ENCODE assay signal across 12 cellular contexts in genomic region chr16:1545044-1545736, GRCh38. TPM values are rescaled to one million over a fixed set of nuclear protein-coding genes. Genes with fewer than 3 reads are reported as not detected.
A peak's percentile ranks its signal among the peaks of the same experiment; 100 is the strongest.
DNase-seq lines count a peak whose midpoint lies in the region; ATAC-seq and TF ChIP-seq lines count a peak whose summit lies in the region.
"Had no signal": no experiment of that assay in that cellular context is flagged by ENCODE, and none has a peak within 500 bp of the region (broad histone marks: within the 10 kb centered on the region; RNA-seq: fewer than 3 reads in every experiment).

No MANE protein-coding gene starts in this region.

- TF ChIP-seq CTCF in heart right ventricle (IDR thresholded peaks at IDR 0.05) (no peak), psoas muscle (IDR thresholded peaks at IDR 0.05) (no peak)

- H3K36me3 Mint-ChIP-seq in CD8-positive, alpha-beta memory T cell, result peaks cover 0 to 90% (median 12%) of the 10 kb centered on the region in 3 donors
- peaks cover 29% of the 10 kb centered on the region for H3K36me3 Mint-ChIP-seq in activated T-helper 1 cell treated with anti-CD3 and anti-CD28 coated beads, Interleukin-12 subunit alpha, Interleukin-12 subunit beta, Interleukin-2, Interleukin-4 antibody, amounts not matched to agents 30 ng/mL and 10 ng/mL and 1 ng/mL, durations not matched to agents 14 hours and 24 hours and 36 hours (ENCODE audit: low read depth)

- H3K9me3 Mint-ChIP-seq in CD8-positive, alpha-beta memory T cell, result no peaks in the 10 kb centered on the region
- no peaks in the 10 kb centered on the region for H3K9me3 Mint-ChIP-seq in activated T-helper 1 cell treated with anti-CD3 and anti-CD28 coated beads, Interleukin-12 subunit alpha, Interleukin-12 subunit beta, Interleukin-2, Interleukin-4 antibody, amounts not matched to agents 30 ng/mL and 10 ng/mL and 1 ng/mL, durations not matched to agents 14 hours and 24 hours and 36 hours

- WGBS in heart right ventricle, 2 donors, result 9 to 15% methylated on average over 19 of the region's 19 CpGs
- WGBS in psoas muscle, 3 donors, result 45 to 51% (median 47%) methylated on average over 19 of the region's 19 CpGs

- intact Hi-C loops in activated T-helper 1 cell treated with anti-CD3 and anti-CD28 coated beads, Interleukin-12 subunit alpha, Interleukin-12 subunit beta, Interleukin-2, Interleukin-4 antibody, amounts not matched to agents 30 ng/mL and 10 ng/mL and 1 ng/mL, durations not matched to agents 14 hours and 24 hours and 36 hours (cut with micrococcal nuclease), result no loop called here
- intact Hi-C loops in heart right ventricle (cut with DNase I) (loop anchor here in 5 of 10 donors (1.0 to 10.0 kb wide), 6 partner anchors 13 to 490 kb away; partner anchors contain the start of genes TELO2 (in 3 of the 5), CRAMP1 (in 1 of the 5), IFT140 (in 1 of the 5) and UQCC4 (in 1 of the 5)), psoas muscle (cut with DNase I) (no loop called here)

- H3K27ac Mint-ChIP-seq in CD8-positive, alpha-beta memory T cell, result peak overlapping the region in 7 of 8 donors; percentile 14 to 86 (median 78)
- H3K27ac Mint-ChIP-seq in activated T-helper 1 cell treated with anti-CD3 and anti-CD28 coated beads, Interleukin-12 subunit alpha, Interleukin-12 subunit beta, Interleukin-2, Interleukin-4 antibody, amounts not matched to agents 30 ng/mL and 10 ng/mL and 1 ng/mL, durations not matched to agents 14 hours and 24 hours and 36 hours, result peak overlapping the region; percentile 55

- no peaks in the 10 kb centered on the region for H3K27me3 Mint-ChIP-seq in CD8-positive, alpha-beta memory T cell
- no peaks in the 10 kb centered on the region for H3K27me3 Mint-ChIP-seq in activated T-helper 1 cell treated with anti-CD3 and anti-CD28 coated beads, Interleukin-12 subunit alpha, Interleukin-12 subunit beta, Interleukin-2, Interleukin-4 antibody, amounts not matched to agents 30 ng/mL and 10 ng/mL and 1 ng/mL, durations not matched to agents 14 hours and 24 hours and 36 hours (ENCODE audit: insufficient read depth)

- ATAC-seq in heart right ventricle (peak; percentile 68 to 80 (median 75)), psoas muscle (peak; percentile 53 to 76 (median 62)), HG03045 (IDR thresholded peaks at IDR 0.05; ENCODE audit: unreplicated experiment) (no peak), GM18909 (IDR thresholded peaks at IDR 0.05; ENCODE audit: poor library complexity, unreplicated experiment) (no peak)

- peak overlapping the region in 3 of 7 donors; percentile 41 to 60 (median 54) for H3K4me3 Mint-ChIP-seq in CD8-positive, alpha-beta memory T cell
- peak overlapping the region; percentile 22 for H3K4me3 Mint-ChIP-seq in activated T-helper 1 cell treated with anti-CD3 and anti-CD28 coated beads, Interleukin-12 subunit alpha, Interleukin-12 subunit beta, Interleukin-2, Interleukin-4 antibody, amounts not matched to agents 30 ng/mL and 10 ng/mL and 1 ng/mL, durations not matched to agents 14 hours and 24 hours and 36 hours

- no peak overlapping the region for H3K27ac ChIP-seq in CD8-positive, alpha-beta memory T cell (ENCODE audit: low read depth, low read length)
- peak overlapping the region; percentile 86 to 99 (median 97) for H3K27ac ChIP-seq in heart right ventricle
- H3K27ac ChIP-seq in psoas muscle, result peak overlapping the region; percentile 87
- H3K27ac ChIP-seq: neutrophil had no signal

- H3K4me3 ChIP-seq in CD8-positive, alpha-beta memory T cell (ENCODE audit: low read length), result no peak overlapping the region
- H3K4me3 ChIP-seq in heart right ventricle (peak overlapping the region in 7 of 10 donors; percentile 1 to 35 (median 26)), psoas muscle (peak overlapping the region; percentile 40)

- no peaks in the 10 kb centered on the region for H3K27me3 ChIP-seq in CD8-positive, alpha-beta memory T cell (ENCODE audit: insufficient read depth, low read length, poor library complexity, severe bottlenecking)
- no peaks in the 10 kb centered on the region for H3K27me3 ChIP-seq in heart right ventricle
- no peaks in the 10 kb centered on the region for H3K27me3 ChIP-seq in psoas muscle (ENCODE audit: insufficient read depth in 3 of 3, low read length in 2 of 3)
- H3K27me3 ChIP-seq: neutrophil had no signal

- POLR2A ChIA-PET in CD8-positive, alpha-beta memory T cell (lab: Charles Lee), result interaction anchor here (0.6 to 1.3 kb wide), 2 partner anchors 15 to 789 kb away, joined by 3 to 5 read pairs; no protein-coding TSS in a partner anchor

- DNase-seq in CD8-positive, alpha-beta memory T cell, result peak in 1 of 5 donors; percentile 47
- no peak for DNase-seq in activated T-helper 1 cell treated with anti-CD3 and anti-CD28 coated beads, Interleukin-12 subunit alpha, Interleukin-12 subunit beta, Interleukin-2, Interleukin-4 antibody, amounts not matched to agents 30 ng/mL and 10 ng/mL and 1 ng/mL, durations not matched to agents 14 hours and 24 hours and 36 hours (ENCODE audit: low spot score)
- DNase-seq in heart right ventricle (peak; percentile 77 to 83), psoas muscle (peak in 1 of 2 donors; percentile 69), NCI-H187 treated with DMSO at 0.1 percent for 48 hours (lab: John Stamatoyannopoulos, UW) (no peak), anterior cingulate cortex (lab: John Stamatoyannopoulos, UW) (no peak)
- DNase-seq: stimulated activated CD8-positive, alpha-beta memory T cell treated with anti-CD3 and anti-CD28 coated beads, Interleukin-4, amount 100 ng/mL, for 48 hours had no signal

- H3K4me1 Mint-ChIP-seq in CD8-positive, alpha-beta memory T cell, result peaks cover 45 to 89% (median 67%) of the 10 kb centered on the region in 3 donors
- H3K4me1 Mint-ChIP-seq in activated T-helper 1 cell treated with anti-CD3 and anti-CD28 coated beads, Interleukin-12 subunit alpha, Interleukin-12 subunit beta, Interleukin-2, Interleukin-4 antibody, amounts not matched to agents 30 ng/mL and 10 ng/mL and 1 ng/mL, durations not matched to agents 14 hours and 24 hours and 36 hours (ENCODE audit: low read depth), result peaks cover 29% of the 10 kb centered on the region

- H3K4me1 ChIP-seq in CD8-positive, alpha-beta memory T cell (ENCODE audit: insufficient read depth, low read length), result peaks cover 52% of the 10 kb centered on the region
- H3K4me1 ChIP-seq in heart right ventricle, result peaks cover 77 to 100% (median 97%) of the 10 kb centered on the region in 9 donors
- H3K4me1 ChIP-seq in psoas muscle, result peaks cover 34% of the 10 kb centered on the region

- peaks cover 22% of the 10 kb centered on the region for H3K36me3 ChIP-seq in CD8-positive, alpha-beta memory T cell (ENCODE audit: insufficient read depth, low read length)
- H3K36me3 ChIP-seq in heart right ventricle, result peaks cover 0 to 75% (median 22%) of the 10 kb centered on the region in 9 donors
- peaks cover 0 to 10% of the 10 kb centered on the region in 2 donors for H3K36me3 ChIP-seq in psoas muscle (ENCODE audit: insufficient read depth in 1 of 2, low read depth in 1 of 2)
- H3K36me3 ChIP-seq: neutrophil had no signal

- CTCF ChIA-PET in CD8-positive, alpha-beta memory T cell (lab: Charles Lee), result interaction anchor here (0.8 to 1.0 kb wide), 2 partner anchors 12 to 181 kb away, joined by 3 read pairs; partner anchors contain the start of gene TMEM204

- H3K9me3 ChIP-seq in CD8-positive, alpha-beta memory T cell (ENCODE audit: low read length), result no peaks in the 10 kb centered on the region
- H3K9me3 ChIP-seq in heart right ventricle, result no peaks in the 10 kb centered on the region
- H3K9me3 ChIP-seq in psoas muscle, result no peaks in the 10 kb centered on the region
- H3K9me3 ChIP-seq: neutrophil had no signal

RNA-seq across cellular contexts. Expression of gene TMEM204, which starts 11.7 kb away (rescaled TPM):
- total RNA-seq in CD8-positive, alpha-beta memory T cell, result 10 to 100 TPM; 27.1 to 30.9 TPM
- polyA plus RNA-seq in CD8-positive, alpha-beta memory T cell, result 68.4 TPM
- 22.8 and 23.7 TPM in 2 replicates for total RNA-seq in activated T-helper 1 cell treated with anti-CD3 and anti-CD28 coated beads, Interleukin-12 subunit alpha, Interleukin-12 subunit beta, Interleukin-2, Interleukin-4 antibody, amounts not matched to agents 30 ng/mL and 10 ng/mL and 1 ng/mL, durations not matched to agents 14 hours and 24 hours and 36 hours
- 10 to 100 TPM; 10.7 to 24.4 (median 18.1) TPM for total RNA-seq in heart right ventricle
- 10 to 100 TPM; 37.5 to 49.9 TPM for polyA plus RNA-seq in heart right ventricle
- total RNA-seq in psoas muscle, result 10 to 100 TPM in 2 of 4 donors, 1 to 10 TPM in 2; 7.5 to 21.7 (median 10.2) TPM
- polyA plus RNA-seq in psoas muscle, result 10 to 100 TPM; 11.8 to 22.3 (median 12.0) TPM
- total RNA-seq: epithelial cell of proximal tubule, LHCN-M2 had no signal

RNA-seq across cellular contexts. Expression of gene TELO2, which starts 52.0 kb away (rescaled TPM):
- 10 to 100 TPM; 84.7 to 84.9 TPM for total RNA-seq in CD8-positive, alpha-beta memory T cell
- polyA plus RNA-seq in CD8-positive, alpha-beta memory T cell, result 14.0 TPM
- 94.1 and 95.3 TPM in 2 replicates for total RNA-seq in activated T-helper 1 cell treated with anti-CD3 and anti-CD28 coated beads, Interleukin-12 subunit alpha, Interleukin-12 subunit beta, Interleukin-2, Interleukin-4 antibody, amounts not matched to agents 30 ng/mL and 10 ng/mL and 1 ng/mL, durations not matched to agents 14 hours and 24 hours and 36 hours
- total RNA-seq in heart right ventricle (10 to 100 TPM; 14.5 to 22.0 (median 19.7) TPM), psoas muscle (10 to 100 TPM; 15.8 to 23.8 (median 19.6) TPM)
- polyA plus RNA-seq in heart right ventricle (10 to 100 TPM; 27.4 to 50.5 TPM), psoas muscle (10 to 100 TPM; 11.6 to 18.3 (median 14.0) TPM)

RNA-seq across cellular contexts. Expression of gene PTX4, which starts 56.4 kb away (rescaled TPM):
- not detected for total RNA-seq in CD8-positive, alpha-beta memory T cell
- not detected for polyA plus RNA-seq in CD8-positive, alpha-beta memory T cell
- 0.20 TPM in 1 of 2 replicates, not detected in the other for total RNA-seq in activated T-helper 1 cell treated with anti-CD3 and anti-CD28 coated beads, Interleukin-12 subunit alpha, Interleukin-12 subunit beta, Interleukin-2, Interleukin-4 antibody, amounts not matched to agents 30 ng/mL and 10 ng/mL and 1 ng/mL, durations not matched to agents 14 hours and 24 hours and 36 hours
- not detected for total RNA-seq in heart right ventricle
- not detected for polyA plus RNA-seq in heart right ventricle
- total RNA-seq in psoas muscle, result under 1 TPM in 1 of 4 donors, not detected in 3; 0.26 TPM
- polyA plus RNA-seq in psoas muscle, result under 1 TPM in 2 of 3 donors, not detected in 1; 0.04 to 0.23 TPM
- total RNA-seq: epithelial cell of proximal tubule, LHCN-M2 had no signal

Comparison
In these comparisons a context has a peak if more than half of its experiments do, and no peak if none do; other contexts are left out.
1. DNase-seq: peak in heart right ventricle (2 of 2); none in activated T-helper 1 cell treated with anti-CD3 and anti-CD28 coated beads, Interleukin-12 subunit alpha, Interleukin-12 subunit beta, Interleukin-2, Interleukin-4 antibody, amounts not matched to agents 30 ng/mL and 10 ng/mL and 1 ng/mL, durations not matched to agents 14 hours and 24 hours and 36 hours (single experiment), NCI-H187 treated with DMSO at 0.1 percent for 48 hours (single experiment) and anterior cingulate cortex (0 of 58).
2. ATAC-seq: peak in heart right ventricle (8 of 8) and psoas muscle (4 of 4); none in HG03045 (single experiment) and GM18909 (single experiment).